In the genomic region with DNA sequence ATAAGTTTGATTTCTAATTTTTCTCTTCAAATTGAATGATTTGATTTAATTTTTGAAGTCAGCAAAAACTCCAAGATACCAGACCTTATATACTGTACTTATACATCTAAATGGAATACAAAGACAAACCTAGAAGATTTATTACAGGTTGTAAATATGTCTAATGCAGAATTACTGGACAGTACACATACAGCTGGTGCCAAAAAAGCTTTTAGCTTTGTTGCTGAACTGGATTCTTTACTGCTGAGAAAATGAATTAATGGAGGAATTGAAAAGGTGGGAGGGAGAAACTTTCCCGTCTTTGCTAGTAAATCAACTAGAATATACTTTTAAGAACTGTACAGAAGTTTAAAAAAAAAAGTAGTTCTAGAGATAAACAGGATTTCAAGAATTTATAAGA, we compare ENCODE assay signal across 1 cellular context.
TF ChIP-seq lines count a peak whose summit lies in the region.

No MANE protein-coding gene starts in this region.

TF ChIP-seq in HEK293, 187 proteins besides CTCF, POLR2A, EP300 and RAD21 (continued from another document and continues in another):
- TF ChIP-seq, protein P1, sequence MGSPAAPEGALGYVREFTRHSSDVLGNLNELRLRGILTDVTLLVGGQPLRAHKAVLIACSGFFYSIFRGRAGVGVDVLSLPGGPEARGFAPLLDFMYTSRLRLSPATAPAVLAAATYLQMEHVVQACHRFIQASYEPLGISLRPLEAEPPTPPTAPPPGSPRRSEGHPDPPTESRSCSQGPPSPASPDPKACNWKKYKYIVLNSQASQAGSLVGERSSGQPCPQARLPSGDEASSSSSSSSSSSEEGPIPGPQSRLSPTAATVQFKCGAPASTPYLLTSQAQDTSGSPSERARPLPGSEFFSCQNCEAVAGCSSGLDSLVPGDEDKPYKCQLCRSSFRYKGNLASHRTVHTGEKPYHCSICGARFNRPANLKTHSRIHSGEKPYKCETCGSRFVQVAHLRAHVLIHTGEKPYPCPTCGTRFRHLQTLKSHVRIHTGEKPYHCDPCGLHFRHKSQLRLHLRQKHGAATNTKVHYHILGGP (tag by site-specific recombination; IDR thresholded peaks at IDR 0.05): peak; percentile 90
- TF ChIP-seq ZNF768 (tag by site-specific recombination; IDR thresholded peaks at IDR 0.05) (no peak), ZNF175 (tag by site-specific recombination; IDR thresholded peaks at IDR 0.05) (no peak), ZNF184 (tag by site-specific recombination; IDR thresholded peaks at IDR 0.05) (0 out of 2 replicates have a peak, but pooled peaks have one; percentile 35), TRIM28 (IDR thresholded peaks at IDR 0.05; ENCODE audit: borderline replicate concordance, low read length) (no peak), ZNF133 (tag by site-specific recombination; IDR thresholded peaks at IDR 0.05) (no peak), BCL11A (tag by site-specific recombination; IDR thresholded peaks at IDR 0.05; ENCODE audit: low read depth) (peak; percentile 88; the same call in 1 of the 2 replicates), ZIC2 (tag by site-specific recombination; IDR thresholded peaks at IDR 0.05) (no peak), ZNF530 (tag by site-specific recombination; IDR thresholded peaks at IDR 0.05; ENCODE audit: low read depth) (no peak), ZNF626 (tag by site-specific recombination; IDR thresholded peaks at IDR 0.05) (no peak), ZNF629 (tag by site-specific recombination; IDR thresholded peaks at IDR 0.05) (0 out of 2 replicates have a peak, but pooled peaks have one; percentile 23), ZNF341 (tag by site-specific recombination; IDR thresholded peaks at IDR 0.05; ENCODE audit: low read depth) (no peak), ZNF501 (tag by site-specific recombination; IDR thresholded peaks at IDR 0.05) (peak; percentile 26; the same call in 1 of the 2 replicates), IKZF3 (tag by site-specific recombination; IDR thresholded peaks at IDR 0.05) (peak; percentile 64; the same call in 1 of the 2 replicates), ZNF843 (tag by site-specific recombination; IDR thresholded peaks at IDR 0.05) (peak; percentile 76), OSR2 (tag by site-specific recombination; IDR thresholded peaks at IDR 0.05) (peak; percentile 66), ZNF16 (tag by site-specific recombination; IDR thresholded peaks at IDR 0.05; ENCODE audit: low read depth) (no peak), KLF10 (tag by site-specific recombination; IDR thresholded peaks at IDR 0.05) (0 out of 2 replicates have a peak, but pooled peaks have one; percentile 42), ZNF223 (tag by site-specific recombination; IDR thresholded peaks at IDR 0.05) (no peak), ZXDB (tag by site-specific recombination; IDR thresholded peaks at IDR 0.05) (0 out of 2 replicates have a peak, but pooled peaks have one; percentile 35), BCL11B (tag by site-specific recombination; IDR thresholded peaks at IDR 0.05; ENCODE audit: low read depth) (peak; percentile 91), ZEB2 (tag by site-specific recombination; IDR thresholded peaks at IDR 0.05) (peak; percentile 61; the same call in 1 of the 2 replicates)
- TF ChIP-seq, protein P2, sequence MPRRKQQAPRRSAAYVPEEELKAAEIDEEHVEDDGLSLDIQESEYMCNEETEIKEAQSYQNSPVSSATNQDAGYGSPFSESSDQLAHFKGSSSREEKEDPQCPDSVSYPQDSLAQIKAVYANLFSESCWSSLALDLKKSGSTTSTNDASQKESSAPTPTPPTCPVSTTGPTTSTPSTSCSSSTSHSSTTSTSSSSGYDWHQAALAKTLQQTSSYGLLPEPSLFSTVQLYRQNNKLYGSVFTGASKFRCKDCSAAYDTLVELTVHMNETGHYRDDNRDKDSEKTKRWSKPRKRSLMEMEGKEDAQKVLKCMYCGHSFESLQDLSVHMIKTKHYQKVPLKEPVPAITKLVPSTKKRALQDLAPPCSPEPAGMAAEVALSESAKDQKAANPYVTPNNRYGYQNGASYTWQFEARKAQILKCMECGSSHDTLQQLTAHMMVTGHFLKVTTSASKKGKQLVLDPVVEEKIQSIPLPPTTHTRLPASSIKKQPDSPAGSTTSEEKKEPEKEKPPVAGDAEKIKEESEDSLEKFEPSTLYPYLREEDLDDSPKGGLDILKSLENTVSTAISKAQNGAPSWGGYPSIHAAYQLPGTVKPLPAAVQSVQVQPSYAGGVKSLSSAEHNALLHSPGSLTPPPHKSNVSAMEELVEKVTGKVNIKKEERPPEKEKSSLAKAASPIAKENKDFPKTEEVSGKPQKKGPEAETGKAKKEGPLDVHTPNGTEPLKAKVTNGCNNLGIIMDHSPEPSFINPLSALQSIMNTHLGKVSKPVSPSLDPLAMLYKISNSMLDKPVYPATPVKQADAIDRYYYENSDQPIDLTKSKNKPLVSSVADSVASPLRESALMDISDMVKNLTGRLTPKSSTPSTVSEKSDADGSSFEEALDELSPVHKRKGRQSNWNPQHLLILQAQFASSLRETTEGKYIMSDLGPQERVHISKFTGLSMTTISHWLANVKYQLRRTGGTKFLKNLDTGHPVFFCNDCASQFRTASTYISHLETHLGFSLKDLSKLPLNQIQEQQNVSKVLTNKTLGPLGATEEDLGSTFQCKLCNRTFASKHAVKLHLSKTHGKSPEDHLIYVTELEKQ (tag by site-specific recombination; IDR thresholded peaks at IDR 0.05; ENCODE audit: borderline replicate concordance): peak; percentile 88
- TF ChIP-seq, protein P3, sequence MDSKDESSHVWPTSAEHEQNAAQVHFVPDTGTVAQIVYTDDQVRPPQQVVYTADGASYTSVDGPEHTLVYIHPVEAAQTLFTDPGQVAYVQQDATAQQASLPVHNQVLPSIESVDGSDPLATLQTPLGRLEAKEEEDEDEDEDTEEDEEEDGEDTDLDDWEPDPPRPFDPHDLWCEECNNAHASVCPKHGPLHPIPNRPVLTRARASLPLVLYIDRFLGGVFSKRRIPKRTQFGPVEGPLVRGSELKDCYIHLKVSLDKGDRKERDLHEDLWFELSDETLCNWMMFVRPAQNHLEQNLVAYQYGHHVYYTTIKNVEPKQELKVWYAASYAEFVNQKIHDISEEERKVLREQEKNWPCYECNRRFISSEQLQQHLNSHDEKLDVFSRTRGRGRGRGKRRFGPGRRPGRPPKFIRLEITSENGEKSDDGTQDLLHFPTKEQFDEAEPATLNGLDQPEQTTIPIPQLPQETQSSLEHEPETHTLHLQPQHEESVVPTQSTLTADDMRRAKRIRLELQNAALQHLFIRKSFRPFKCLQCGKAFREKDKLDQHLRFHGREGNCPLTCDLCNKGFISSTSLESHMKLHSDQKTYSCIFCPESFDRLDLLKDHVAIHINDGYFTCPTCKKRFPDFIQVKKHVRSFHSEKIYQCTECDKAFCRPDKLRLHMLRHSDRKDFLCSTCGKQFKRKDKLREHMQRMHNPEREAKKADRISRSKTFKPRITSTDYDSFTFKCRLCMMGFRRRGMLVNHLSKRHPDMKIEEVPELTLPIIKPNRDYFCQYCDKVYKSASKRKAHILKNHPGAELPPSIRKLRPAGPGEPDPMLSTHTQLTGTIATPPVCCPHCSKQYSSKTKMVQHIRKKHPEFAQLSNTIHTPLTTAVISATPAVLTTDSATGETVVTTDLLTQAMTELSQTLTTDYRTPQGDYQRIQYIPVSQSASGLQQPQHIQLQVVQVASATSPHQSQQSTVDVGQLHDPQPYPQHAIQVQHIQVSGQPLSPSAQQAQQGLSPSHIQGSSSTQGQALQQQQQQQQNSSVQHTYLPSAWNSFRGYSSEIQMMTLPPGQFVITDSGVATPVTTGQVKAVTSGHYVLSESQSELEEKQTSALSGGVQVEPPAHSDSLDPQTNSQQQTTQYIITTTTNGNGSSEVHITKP (tag by site-specific recombination; IDR thresholded peaks at IDR 0.05): 0 out of 2 replicates have a peak, but pooled peaks have one; percentile 29
- TF ChIP-seq, protein P4, sequence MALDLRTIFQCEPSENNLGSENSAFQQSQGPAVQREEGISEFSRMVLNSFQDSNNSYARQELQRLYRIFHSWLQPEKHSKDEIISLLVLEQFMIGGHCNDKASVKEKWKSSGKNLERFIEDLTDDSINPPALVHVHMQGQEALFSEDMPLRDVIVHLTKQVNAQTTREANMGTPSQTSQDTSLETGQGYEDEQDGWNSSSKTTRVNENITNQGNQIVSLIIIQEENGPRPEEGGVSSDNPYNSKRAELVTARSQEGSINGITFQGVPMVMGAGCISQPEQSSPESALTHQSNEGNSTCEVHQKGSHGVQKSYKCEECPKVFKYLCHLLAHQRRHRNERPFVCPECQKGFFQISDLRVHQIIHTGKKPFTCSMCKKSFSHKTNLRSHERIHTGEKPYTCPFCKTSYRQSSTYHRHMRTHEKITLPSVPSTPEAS (tag by site-specific recombination; IDR thresholded peaks at IDR 0.05): 0 out of 2 replicates have a peak, but pooled peaks have one; percentile 6
- TF ChIP-seq, protein P5, sequence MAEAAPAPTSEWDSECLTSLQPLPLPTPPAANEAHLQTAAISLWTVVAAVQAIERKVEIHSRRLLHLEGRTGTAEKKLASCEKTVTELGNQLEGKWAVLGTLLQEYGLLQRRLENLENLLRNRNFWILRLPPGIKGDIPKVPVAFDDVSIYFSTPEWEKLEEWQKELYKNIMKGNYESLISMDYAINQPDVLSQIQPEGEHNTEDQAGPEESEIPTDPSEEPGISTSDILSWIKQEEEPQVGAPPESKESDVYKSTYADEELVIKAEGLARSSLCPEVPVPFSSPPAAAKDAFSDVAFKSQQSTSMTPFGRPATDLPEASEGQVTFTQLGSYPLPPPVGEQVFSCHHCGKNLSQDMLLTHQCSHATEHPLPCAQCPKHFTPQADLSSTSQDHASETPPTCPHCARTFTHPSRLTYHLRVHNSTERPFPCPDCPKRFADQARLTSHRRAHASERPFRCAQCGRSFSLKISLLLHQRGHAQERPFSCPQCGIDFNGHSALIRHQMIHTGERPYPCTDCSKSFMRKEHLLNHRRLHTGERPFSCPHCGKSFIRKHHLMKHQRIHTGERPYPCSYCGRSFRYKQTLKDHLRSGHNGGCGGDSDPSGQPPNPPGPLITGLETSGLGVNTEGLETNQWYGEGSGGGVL (tag by site-specific recombination; IDR thresholded peaks at IDR 0.05): no peak
- TF ChIP-seq, protein P6, sequence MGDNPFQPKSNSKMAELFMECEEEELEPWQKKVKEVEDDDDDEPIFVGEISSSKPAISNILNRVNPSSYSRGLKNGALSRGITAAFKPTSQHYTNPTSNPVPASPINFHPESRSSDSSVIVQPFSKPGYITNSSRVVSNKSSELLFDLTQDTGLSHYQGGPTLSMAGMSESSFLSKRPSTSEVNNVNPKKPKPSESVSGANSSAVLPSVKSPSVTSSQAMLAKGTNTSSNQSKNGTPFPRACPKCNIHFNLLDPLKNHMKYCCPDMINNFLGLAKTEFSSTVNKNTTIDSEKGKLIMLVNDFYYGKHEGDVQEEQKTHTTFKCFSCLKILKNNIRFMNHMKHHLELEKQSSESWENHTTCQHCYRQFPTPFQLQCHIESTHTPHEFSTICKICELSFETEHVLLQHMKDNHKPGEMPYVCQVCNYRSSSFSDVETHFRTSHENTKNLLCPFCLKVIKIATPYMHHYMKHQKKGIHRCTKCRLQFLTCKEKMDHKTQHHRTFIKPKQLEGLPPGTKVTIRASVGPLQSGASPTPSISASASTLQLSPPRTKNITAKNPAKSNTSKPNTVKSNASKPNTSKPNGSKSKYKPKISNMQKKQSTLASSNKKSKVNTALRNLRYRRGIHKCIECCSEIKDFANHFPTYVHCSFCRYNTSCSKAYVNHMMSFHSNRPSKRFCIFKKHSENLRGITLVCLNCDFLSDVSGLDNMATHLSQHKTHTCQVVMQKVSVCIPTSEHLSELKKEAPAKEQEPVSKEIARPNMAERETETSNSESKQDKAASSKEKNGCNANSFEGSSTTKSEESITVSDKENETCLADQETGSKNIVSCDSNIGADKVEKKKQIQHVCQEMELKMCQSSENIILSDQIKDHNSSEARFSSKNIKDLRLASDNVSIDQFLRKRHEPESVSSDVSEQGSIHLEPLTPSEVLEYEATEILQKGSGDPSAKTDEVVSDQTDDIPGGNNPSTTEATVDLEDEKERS (tag by site-specific recombination; IDR thresholded peaks at IDR 0.05): no peak
- TF ChIP-seq, protein P7, sequence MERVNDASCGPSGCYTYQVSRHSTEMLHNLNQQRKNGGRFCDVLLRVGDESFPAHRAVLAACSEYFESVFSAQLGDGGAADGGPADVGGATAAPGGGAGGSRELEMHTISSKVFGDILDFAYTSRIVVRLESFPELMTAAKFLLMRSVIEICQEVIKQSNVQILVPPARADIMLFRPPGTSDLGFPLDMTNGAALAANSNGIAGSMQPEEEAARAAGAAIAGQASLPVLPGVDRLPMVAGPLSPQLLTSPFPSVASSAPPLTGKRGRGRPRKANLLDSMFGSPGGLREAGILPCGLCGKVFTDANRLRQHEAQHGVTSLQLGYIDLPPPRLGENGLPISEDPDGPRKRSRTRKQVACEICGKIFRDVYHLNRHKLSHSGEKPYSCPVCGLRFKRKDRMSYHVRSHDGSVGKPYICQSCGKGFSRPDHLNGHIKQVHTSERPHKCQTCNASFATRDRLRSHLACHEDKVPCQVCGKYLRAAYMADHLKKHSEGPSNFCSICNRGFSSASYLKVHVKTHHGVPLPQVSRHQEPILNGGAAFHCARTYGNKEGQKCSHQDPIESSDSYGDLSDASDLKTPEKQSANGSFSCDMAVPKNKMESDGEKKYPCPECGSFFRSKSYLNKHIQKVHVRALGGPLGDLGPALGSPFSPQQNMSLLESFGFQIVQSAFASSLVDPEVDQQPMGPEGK (tag by site-specific recombination; IDR thresholded peaks at IDR 0.05): peak; percentile 31; the same call in 1 of the 2 replicates
- TF ChIP-seq, protein P8, sequence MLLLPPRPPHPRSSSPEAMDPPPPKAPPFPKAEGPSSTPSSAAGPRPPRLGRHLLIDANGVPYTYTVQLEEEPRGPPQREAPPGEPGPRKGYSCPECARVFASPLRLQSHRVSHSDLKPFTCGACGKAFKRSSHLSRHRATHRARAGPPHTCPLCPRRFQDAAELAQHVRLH (tag by site-specific recombination; IDR thresholded peaks at IDR 0.05): no peak
- TF ChIP-seq, protein P9, sequence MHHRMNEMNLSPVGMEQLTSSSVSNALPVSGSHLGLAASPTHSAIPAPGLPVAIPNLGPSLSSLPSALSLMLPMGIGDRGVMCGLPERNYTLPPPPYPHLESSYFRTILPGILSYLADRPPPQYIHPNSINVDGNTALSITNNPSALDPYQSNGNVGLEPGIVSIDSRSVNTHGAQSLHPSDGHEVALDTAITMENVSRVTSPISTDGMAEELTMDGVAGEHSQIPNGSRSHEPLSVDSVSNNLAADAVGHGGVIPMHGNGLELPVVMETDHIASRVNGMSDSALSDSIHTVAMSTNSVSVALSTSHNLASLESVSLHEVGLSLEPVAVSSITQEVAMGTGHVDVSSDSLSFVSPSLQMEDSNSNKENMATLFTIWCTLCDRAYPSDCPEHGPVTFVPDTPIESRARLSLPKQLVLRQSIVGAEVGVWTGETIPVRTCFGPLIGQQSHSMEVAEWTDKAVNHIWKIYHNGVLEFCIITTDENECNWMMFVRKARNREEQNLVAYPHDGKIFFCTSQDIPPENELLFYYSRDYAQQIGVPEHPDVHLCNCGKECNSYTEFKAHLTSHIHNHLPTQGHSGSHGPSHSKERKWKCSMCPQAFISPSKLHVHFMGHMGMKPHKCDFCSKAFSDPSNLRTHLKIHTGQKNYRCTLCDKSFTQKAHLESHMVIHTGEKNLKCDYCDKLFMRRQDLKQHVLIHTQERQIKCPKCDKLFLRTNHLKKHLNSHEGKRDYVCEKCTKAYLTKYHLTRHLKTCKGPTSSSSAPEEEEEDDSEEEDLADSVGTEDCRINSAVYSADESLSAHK (tag by site-specific recombination; IDR thresholded peaks at IDR 0.05): no peak
